12 cellular contexts compared by ENCODE assay signal in the genomic region with DNA sequence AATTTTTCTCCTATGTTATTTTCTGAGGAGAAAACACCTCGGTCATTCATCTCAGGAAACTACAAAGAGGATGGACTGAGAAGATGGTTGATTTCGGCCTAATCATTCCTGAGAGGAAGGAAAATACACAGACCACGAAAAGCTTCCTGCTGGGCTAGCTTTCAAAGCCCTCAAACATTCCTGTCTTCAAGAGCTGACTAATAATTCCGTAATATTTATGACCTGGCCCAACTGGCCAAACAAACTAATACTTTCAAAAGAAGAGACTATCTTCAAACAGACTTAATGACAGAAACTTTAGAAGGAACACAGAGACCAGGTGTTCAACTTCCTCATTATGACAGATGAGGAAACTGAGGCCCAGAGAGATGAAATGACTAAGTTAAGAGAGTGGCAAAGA.
A peak's percentile ranks its signal among the peaks of the same experiment; 100 is the strongest.
DNase-seq lines count a peak whose midpoint lies in the region; ATAC-seq, FAIRE-seq and TF ChIP-seq lines count a peak whose summit lies in the region.
"Had no signal": no experiment of that assay in that cellular context is flagged by ENCODE, and none has a peak within 500 bp of the region (broad histone marks: within the 10 kb centered on the region; RNA-seq: fewer than 3 reads in every experiment).

No MANE protein-coding gene starts in this region.

- no peaks in the 10 kb centered on the region for H4K20me1 ChIP-seq in keratinocyte (ENCODE audit: control insufficient read depth, extremely low read depth, insufficient read depth, low read length)

- H3K4me3 ChIP-seq in AG04449 (ENCODE audit: low read depth, low read length) (no peak overlapping the region), keratinocyte (ENCODE audit: control insufficient read depth in 2 of 3, extremely low read depth in 1 of 3, insufficient read depth in 2 of 3, low read depth in 1 of 3, low read length in 3 of 3) (no peak overlapping the region), vagina (no peak overlapping the region)
- H3K4me3 ChIP-seq: ascending aorta, gastrocnemius medialis had no signal

- in situ Hi-C loops in GM13977 (cut with MboI; ENCODE audit: low pct_unique_long_range_greater_than_20kb, low sequenced_read_pairs, unreplicated experiment): no loop called here

- no peak for TF ChIP-seq POLR2A in vagina (IDR thresholded peaks at IDR 0.05)

- no peaks in the 10 kb centered on the region for H3K4me1 ChIP-seq in keratinocyte (ENCODE audit: control insufficient read depth, extremely low read depth, insufficient read depth, low read length)
- peaks cover 7% of the 10 kb centered on the region for H3K4me1 ChIP-seq in vagina
- H3K4me1 ChIP-seq: gastrocnemius medialis had no signal

- no peak for ATAC-seq in HG02763 (IDR thresholded peaks at IDR 0.05; ENCODE audit: unreplicated experiment)
- ATAC-seq: gastrocnemius medialis, right cardiac atrium had no signal

- no peak overlapping the region for H2AFZ ChIP-seq in keratinocyte (ENCODE audit: control insufficient read depth, low read length)

- DNase-seq in AG04449 (ENCODE audit: low read depth, low spot score) (peak; percentile 17), HCEC 1CT (peak; percentile 77), amniotic epithelial cell (ENCODE audit: low read depth) (peak; percentile 83), keratinocyte (ENCODE audit: low read depth, low spot score) (no peak), GM13977 (ENCODE audit: low spot score) (no peak), vagina (ENCODE audit: extremely low spot score in 2 of 2) (no peak)
- no peak for DNase-seq in activated CD8-positive, alpha-beta memory T cell treated with anti-CD3 and anti-CD28 coated beads for 24 hours
- DNase-seq: gastrocnemius medialis, right cardiac atrium, SIG-M5 had no signal

- TF ChIP-seq CTCF in AG04449 (IDR thresholded peaks at IDR 0.05; ENCODE audit: insufficient read depth, low read length, missing control alignments) (no peak), keratinocyte (optimal IDR thresholded peaks at IDR 0.05 in 1 of 3, IDR thresholded peaks at IDR 0.05 in 1 of 3, conservative IDR thresholded peaks at IDR 0.05 in 1 of 3; ENCODE audit: extremely low read depth in 1 of 3, insufficient read depth in 2 of 3, low read length in 3 of 3) (no peak), GM13977 (IDR thresholded peaks at IDR 0.05; ENCODE audit: extremely low read depth, insufficient read depth, missing control alignments) (no peak), vagina (IDR thresholded peaks at IDR 0.05) (no peak)

- H3K36me3 ChIP-seq in keratinocyte (ENCODE audit: control insufficient read depth in 2 of 2, extremely low read depth in 1 of 2, insufficient read depth in 2 of 2, low read length in 2 of 2) (no peaks in the 10 kb centered on the region), vagina (no peaks in the 10 kb centered on the region)
- H3K36me3 ChIP-seq: ascending aorta, gastrocnemius medialis had no signal

- intact Hi-C loops in vagina (cut with DNase I): no loop called here

- no peaks in the 10 kb centered on the region for H3K79me2 ChIP-seq in keratinocyte (ENCODE audit: control insufficient read depth, insufficient read depth, low read length)

- H3K4me2 ChIP-seq in keratinocyte (ENCODE audit: control insufficient read depth, extremely low read depth, insufficient read depth, low read depth, low read length): no peak overlapping the region

- no peak overlapping the region for H3K9ac ChIP-seq in keratinocyte (ENCODE audit: control insufficient read depth, extremely low read depth, insufficient read depth, low read length)

- no peaks in the 10 kb centered on the region for H3K9me1 ChIP-seq in keratinocyte (ENCODE audit: control insufficient read depth, extremely low read depth, insufficient read depth, low read length)

- CTCF ChIA-PET in AG04449 (lab: Yijun Ruan, JAX): interaction anchor here (0.9 to 1.8 kb wide), 2 partner anchors 9 to 277 kb away, joined by 5 to 7 read pairs; no protein-coding TSS in a partner anchor

- peak; percentile 51 for FAIRE-seq in keratinocyte (lab: Jason Lieb, UNC)

- POLR2A ChIA-PET in AG04449 (lab: Yijun Ruan, JAX): interaction anchor here (1.0 kb wide), 1 partner anchor 42 kb away, joined by 3 read pairs; no protein-coding TSS in a partner anchor

- H3K9me3 ChIP-seq in keratinocyte (ENCODE audit: control insufficient read depth, low read depth, low read length): no peaks in the 10 kb centered on the region
- no peaks in the 10 kb centered on the region for H3K9me3 ChIP-seq in vagina
- H3K9me3 ChIP-seq: ascending aorta, gastrocnemius medialis had no signal

- dilution Hi-C loops in keratinocyte (cut with MboI; ENCODE audit: extremely low pct_ligation_motif_present, low sequenced_read_pairs): no loop called here

- H3K27ac ChIP-seq in keratinocyte (ENCODE audit: control insufficient read depth, insufficient read depth, low read length) (no peak overlapping the region), vagina (no peak overlapping the region)
- H3K27ac ChIP-seq: ascending aorta, gastrocnemius medialis had no signal

- H3K27me3 ChIP-seq in keratinocyte (ENCODE audit: control insufficient read depth, extremely low read depth, insufficient read depth, low read length): no peaks in the 10 kb centered on the region
- H3K27me3 ChIP-seq in vagina: no peaks in the 10 kb centered on the region
- H3K27me3 ChIP-seq: ascending aorta, gastrocnemius medialis had no signal

Comparison
In these comparisons a context has a peak if more than half of its experiments do, and no peak if none do; other contexts are left out.
1. DNase-seq: peak in AG04449 (single experiment), HCEC 1CT (single experiment) and amniotic epithelial cell (single experiment); none in keratinocyte (single experiment), GM13977 (single experiment), vagina (0 of 2) and activated CD8-positive, alpha-beta memory T cell treated with anti-CD3 and anti-CD28 coated beads for 24 hours (single experiment).